Comparison of ENCODE assay signal across 11 cellular contexts in the genomic region with DNA sequence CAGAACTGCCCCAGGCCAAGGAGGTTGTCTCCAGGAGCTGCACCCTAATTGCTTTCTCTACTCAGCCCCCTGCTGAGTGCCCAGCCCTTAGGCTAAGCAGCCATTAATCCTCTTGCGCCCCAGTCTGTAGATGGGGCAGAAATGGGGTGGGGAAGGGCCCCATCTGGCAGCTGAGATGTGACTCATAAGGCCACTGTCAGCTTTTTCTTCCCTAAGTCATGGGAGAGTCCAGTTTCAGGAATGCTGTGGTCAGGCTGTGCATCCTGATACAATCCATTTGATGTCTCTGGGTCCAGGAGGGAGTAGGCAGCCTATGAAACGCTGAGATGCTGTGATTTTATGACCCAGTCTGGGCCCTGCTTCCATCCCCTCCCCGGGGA. TPM values are rescaled to one million over a fixed set of nuclear protein-coding genes. Genes with fewer than 3 reads are reported as not detected.
DNase-seq lines count a peak whose midpoint lies in the region; ATAC-seq and TF ChIP-seq lines count a peak whose summit lies in the region.
"Had no signal": no experiment of that assay in that cellular context is flagged by ENCODE, and none has a peak within 500 bp of the region (broad histone marks: within the 10 kb centered on the region; RNA-seq: fewer than 3 reads in every experiment).

No MANE protein-coding gene starts in this region.

- TF ChIP-seq CTCF in osteoblast (IDR thresholded peaks at IDR 0.05; ENCODE audit: extremely low read depth, low read depth, low read length), result no peak
- no peak for TF ChIP-seq CTCF in GM10248 (IDR thresholded peaks at IDR 0.05; ENCODE audit: control extremely low read depth, extremely low read depth, low read depth, missing control alignments)

- peak overlapping the region; percentile 58 for H2AFZ ChIP-seq in osteoblast (ENCODE audit: low read length)

- H3K36me3 ChIP-seq in osteoblast (ENCODE audit: insufficient read depth, low read length), result no peaks in the 10 kb centered on the region

- DNase-seq in GM04503 (ENCODE audit: low read depth), result peak; percentile 86
- peak; percentile 94 for DNase-seq in RPMI7951 (ENCODE audit: low read depth)
- peak; percentile 68 for DNase-seq in epidermal melanocyte (ENCODE audit: insufficient read length, low spot score)
- DNase-seq in osteoblast (ENCODE audit: insufficient read length, low spot score, missing footprints), result peak; percentile 98
- DNase-seq in left colon, result no peak
- DNase-seq in GM10248 (ENCODE audit: extremely low spot score), result no peak
- DNase-seq: activated CD4-positive, alpha-beta T cell treated with anti-CD3 and anti-CD28 coated beads for 4 hours; KBM-7 had no signal

- H3K27ac ChIP-seq in osteoblast (ENCODE audit: low read depth, low read length), result peak overlapping the region; percentile 70

- ATAC-seq in HG02981 (IDR thresholded peaks at IDR 0.05; ENCODE audit: unreplicated experiment) (no peak), left colon (no peak), GM18870 (IDR thresholded peaks at IDR 0.05; ENCODE audit: unreplicated experiment) (no peak)

- POLR2A ChIA-PET in GM10248 (lab: Yijun Ruan, JAX), result no interaction called here

- H3K9me3 ChIP-seq in osteoblast (ENCODE audit: low read depth, low read length), result no peaks in the 10 kb centered on the region

- CTCF ChIA-PET in GM10248 (lab: Yijun Ruan, JAX), result interaction anchor here (1.3 kb wide), 1 partner anchor 18 kb away, joined by 3 read pairs; no protein-coding TSS in a partner anchor

- H3K4me2 ChIP-seq in osteoblast (ENCODE audit: insufficient read depth, low read length), result peak overlapping the region; percentile 30

- no peaks in the 10 kb centered on the region for H3K27me3 ChIP-seq in osteoblast (ENCODE audit: insufficient read depth, low read length)

- no peaks in the 10 kb centered on the region for H4K20me1 ChIP-seq in osteoblast (ENCODE audit: insufficient read depth, low read length)

- H3K4me3 ChIP-seq in osteoblast (ENCODE audit: insufficient read depth, low read length), result no peak overlapping the region

- intact Hi-C loops in left colon (cut with DNase I, micrococcal nuclease), result no loop called here

- peaks cover 18% of the 10 kb centered on the region for H3K4me1 ChIP-seq in osteoblast (ENCODE audit: insufficient read depth, low read length)

- H3K79me2 ChIP-seq in osteoblast (ENCODE audit: insufficient read depth, low read length), result no peaks in the 10 kb centered on the region

RNA-seq across cellular contexts. Expression of gene PLXDC1, which starts 12.3 kb away (rescaled TPM):
- 1.4 and 4.2 TPM in 2 replicates for total RNA-seq in RPMI7951 (2014; rRNA removed; shearing (Covaris generic))
- total RNA-seq in osteoblast (2.9 and 3.8 TPM in 2 replicates), left colon (1 to 10 TPM; 2.3 to 5.0 TPM)

RNA-seq across cellular contexts. Expression of gene ARL5C, which starts 26.8 kb away (rescaled TPM):
- not detected in 2 replicates for total RNA-seq in RPMI7951 (2014; rRNA removed; shearing (Covaris generic))
- not detected in 2 replicates for total RNA-seq in osteoblast
- total RNA-seq in left colon, result under 1 TPM in 1 of 2 donors, not detected in 1; 0.56 TPM
- total RNA-seq: temporal lobe had no signal

RNA-seq across cellular contexts. Expression of gene CACNB1, which starts 58.3 kb away (rescaled TPM):
- 1.9 and 3.4 TPM in 2 replicates for total RNA-seq in RPMI7951 (2014; rRNA removed; shearing (Covaris generic))
- 5.8 and 7.4 TPM in 2 replicates for total RNA-seq in osteoblast
- 10 to 100 TPM; 12.7 to 16.1 TPM for total RNA-seq in left colon

Comparison
In these comparisons a context has a peak if more than half of its experiments do, and no peak if none do; other contexts are left out.
1. DNase-seq: peak in GM04503 (single experiment), RPMI7951 (single experiment), epidermal melanocyte (single experiment) and osteoblast (single experiment); none in left colon (0 of 2) and GM10248 (single experiment).